In the genomic region with DNA sequence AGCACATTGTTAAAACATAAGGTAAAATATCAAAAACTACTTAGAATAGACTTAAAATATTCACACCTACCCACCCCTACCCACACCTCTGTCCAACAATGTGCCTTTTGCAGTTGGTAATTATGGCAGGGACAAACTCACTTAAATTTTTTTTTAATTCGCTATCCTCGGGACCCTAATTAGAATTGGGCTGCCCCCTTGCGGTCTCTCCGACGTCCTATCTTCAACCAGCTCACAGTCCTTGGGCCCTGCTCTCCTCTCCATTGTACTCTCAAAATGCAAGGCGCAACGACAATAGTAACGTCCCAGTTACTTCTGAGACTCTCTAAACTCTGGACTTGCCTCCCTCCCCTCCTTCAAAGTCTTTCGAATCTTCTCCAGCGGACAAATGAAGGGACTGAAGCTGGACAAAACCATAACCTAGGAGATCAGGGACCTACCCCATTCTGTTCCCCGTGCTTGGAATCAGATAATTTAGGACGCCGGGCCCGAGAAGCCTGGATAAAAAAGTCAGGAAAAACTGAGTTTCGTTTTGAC, we compare ENCODE assay signal across 8 cellular contexts. TPM values are rescaled to one million over a fixed set of nuclear protein-coding genes. Genes with fewer than 3 reads are reported as not detected.
DNase-seq lines count a peak whose midpoint lies in the region; ATAC-seq and TF ChIP-seq lines count a peak whose summit lies in the region.

No MANE protein-coding gene starts in this region.

- 2% methylated on average over 15 of the region's 15 CpGs for WGBS in lower leg skin, 2 donors

- peak; percentile 64 for DNase-seq in NCI-H510A treated with DMSO at 0.1 percent for 48 hours (lab: John Stamatoyannopoulos, UW)
- DNase-seq in NCI-H510A (lab: John Stamatoyannopoulos, UW), result no peak
- peak; percentile 61 for DNase-seq in NCI-H2196 (lab: John Stamatoyannopoulos, UW; ENCODE audit: unreplicated experiment)
- DNase-seq in activated CD4-positive, alpha-beta T cell treated with anti-CD3 and anti-CD28 coated beads for 24 hours (ENCODE audit: low read depth in 2 of 2), result peak; percentile 33 to 35
- DNase-seq in dermis microvascular lymphatic vessel endothelial cell (ENCODE audit: low read depth in 2 of 2), result peak; percentile 42 to 76
- DNase-seq in lower leg skin (ENCODE audit: low spot score in 2 of 2), result peak; percentile 58 to 94
- DNase-seq in stimulated activated CD4-positive, alpha-beta T cell treated with anti-CD3 and anti-CD28 coated beads, Interleukin-4, amount 100 ng/mL, for 1 hour, result peak; percentile 55

- H3K4me3 ChIP-seq in lower leg skin (ENCODE audit: low read depth, poor library complexity, severe bottlenecking), result peak overlapping the region; percentile 21

- intact Hi-C loops in lower leg skin (cut with DNase I; ENCODE audit: low total_unique reads), result no loop called here

- TF ChIP-seq CTCF in lower leg skin (IDR thresholded peaks at IDR 0.05), result peak in 1 of 3 donors; percentile 8

- no peak for ATAC-seq in GM21737 (IDR thresholded peaks at IDR 0.05; ENCODE audit: unreplicated experiment)

- TF ChIP-seq POLR2A in lower leg skin (IDR thresholded peaks at IDR 0.05), result no peak

RNA-seq across cellular contexts. Expression of a gene that starts 1.1 kb away (rescaled TPM):
- total RNA-seq in dermis microvascular lymphatic vessel endothelial cell (0.77 and 2.0 TPM in 2 replicates), lower leg skin (10 to 100 TPM; 16.1 to 34.8 (median 23.4) TPM)

RNA-seq across cellular contexts. Expression of a gene that starts 8.7 kb away (rescaled TPM):
- total RNA-seq in dermis microvascular lymphatic vessel endothelial cell (8.1 and 11.8 TPM in 2 replicates), lower leg skin (1 to 10 TPM in 2 of 4 donors, under 1 TPM in 1, not detected in 1; 0.46 to 3.4 (median 3.4) TPM)

RNA-seq across cellular contexts. Expression of a gene that starts 12.4 kb away (rescaled TPM):
- total RNA-seq in dermis microvascular lymphatic vessel endothelial cell (39.4 and 47.4 TPM in 2 replicates), lower leg skin (10 to 100 TPM; 34.1 to 49.7 (median 38.0) TPM)

RNA-seq across cellular contexts. Expression of a gene that starts 12.5 kb away (rescaled TPM):
- total RNA-seq in dermis microvascular lymphatic vessel endothelial cell (139 and 159 TPM in 2 replicates), lower leg skin (100 to 1,000 TPM; 113 to 139 (median 126) TPM)

RNA-seq across cellular contexts. Expression of a gene that starts 23.7 kb away (rescaled TPM):
- total RNA-seq in dermis microvascular lymphatic vessel endothelial cell (not detected in 2 replicates), lower leg skin (1 to 10 TPM in 1 of 4 donors, under 1 TPM in 3; 0.30 to 1.8 (median 0.51) TPM)
